In genomic region chr19:49431330-49431749, GRCh38 we compare ENCODE assay signal across 1 cellular context.
TF ChIP-seq lines count a peak whose summit lies in the region.

No MANE protein-coding gene starts in this region.

TF ChIP-seq in K562, 482 proteins besides CTCF, POLR2A, EP300 and RAD21 (continued from another document and continues in another):
- TF ChIP-seq ZNF740 (CRISPR knock-in tag; IDR thresholded peaks at IDR 0.05) (0 out of 2 replicates have a peak, but pooled peaks have one; percentile 61), ZNF740 (tag; IDR thresholded peaks at IDR 0.05) (peak in 1 of 2 experiments; percentile 44; a peak in 2 of 4 replicates), RBBP5 (IDR thresholded peaks at IDR 0.05; ENCODE audit: borderline replicate concordance, insufficient read depth, low read length, poor library complexity, severe bottlenecking) (no peak), DNMT1 (IDR thresholded peaks at IDR 0.05) (no peak), ARID1B (IDR thresholded peaks at IDR 0.05) (no peak), RBFOX2 (IDR thresholded peaks at IDR 0.05; ENCODE audit: low read depth, low read length) (peak; percentile 80), RUNX1 (IDR thresholded peaks at IDR 0.05; ENCODE audit: low read depth) (no peak), HMGN3 (IDR thresholded peaks at IDR 0.05; ENCODE audit: borderline replicate concordance, extremely low read depth, insufficient read length, low read depth, low read length) (no peak), CHD7 (IDR thresholded peaks at IDR 0.05; ENCODE audit: low read depth, low read length) (no peak), CSDE1 (IDR thresholded peaks at IDR 0.05) (no peak), CC2D1A (IDR thresholded peaks at IDR 0.05) (no peak), CEBPG (CRISPR knock-in tag; IDR thresholded peaks at IDR 0.05) (no peak), CEBPG (tag; conservative IDR thresholded peaks at IDR 0.05 in 1 of 2, IDR thresholded peaks at IDR 0.05 in 1 of 2) (no peak), ZNF699 (CRISPR knock-in tag; IDR thresholded peaks at IDR 0.05; ENCODE audit: insufficient replicate concordance) (no peak), L3MBTL2 (IDR thresholded peaks at IDR 0.05) (peak; percentile 7; the same call in 1 of the 2 replicates), SAFB (IDR thresholded peaks at IDR 0.05; ENCODE audit: borderline replicate concordance, low read depth, low read length) (peak; percentile 47; the same call in 1 of the 2 replicates), ZNF24 (IDR thresholded peaks at IDR 0.05) (no peak), ZFP91 (CRISPR knock-in tag; IDR thresholded peaks at IDR 0.05) (no peak), TFAP4 (CRISPR knock-in tag; IDR thresholded peaks at IDR 0.05; ENCODE audit: borderline replicate concordance) (peak; percentile 36; the same call in 1 of the 2 replicates), GATAD2B (IDR thresholded peaks at IDR 0.05; ENCODE audit: borderline replicate concordance) (no peak), DPF2 (IDR thresholded peaks at IDR 0.05) (peak; percentile 11; the same call in 1 of the 2 replicates), HINFP (tag; conservative IDR thresholded peaks at IDR 0.05; ENCODE audit: low read depth) (no peak), STAT6 (CRISPR knock-in tag; IDR thresholded peaks at IDR 0.05) (0 out of 2 replicates have a peak, but pooled peaks have one; percentile 44), NKRF (IDR thresholded peaks at IDR 0.05; ENCODE audit: borderline replicate concordance) (0 out of 2 replicates have a peak, but pooled peaks have one; percentile 13)
